23 cellular contexts compared by ENCODE assay signal in genomic region chr1:227902641-227902990, GRCh38. TPM values are rescaled to one million over a fixed set of nuclear protein-coding genes. Genes with fewer than 3 reads are reported as not detected.
DNase-seq lines count a peak whose midpoint lies in the region; TF ChIP-seq lines count a peak whose summit lies in the region.
"Had no signal": no experiment of that assay in that cellular context is flagged by ENCODE, and none has a peak within 500 bp of the region (broad histone marks: within the 10 kb centered on the region; RNA-seq: fewer than 3 reads in every experiment).

No MANE protein-coding gene starts in this region.

- DNase-seq in CD14-positive monocyte (ENCODE audit: low spot score) = peak; percentile 38
- DNase-seq in left ventricle myocardium inferior = peak; percentile 8
- no peak for DNase-seq in trophoblast cell
- DNase-seq in NCI-H82 treated with DMSO at 0.1 percent for 48 hours (lab: John Stamatoyannopoulos, UW; ENCODE audit: unreplicated experiment) = no peak
- DNase-seq in medulla oblongata (ENCODE audit: extremely low spot score) = no peak
- no peak for DNase-seq in activated CD8-positive, alpha-beta memory T cell treated with anti-CD3 and anti-CD28 coated beads, Interleukin-2, amount 50 U/mL, for 48 hours
- DNase-seq in Ammon's horn (ENCODE audit: low spot score) = no peak
- DNase-seq: COR-L47, DMS79 treated with DMSO at 0.1 percent for 48 hours, GOT3, Kasumi-1, NCI-H1694, NCI-H2081, NCI-H2171, NCI-H345, NCI-H524, NCI-H774, Peyer's patch had no signal

- POLR2A ChIA-PET in HEK293 (lab: Yijun Ruan, JAX) = no interaction called here

- TF ChIP-seq CTCF in CD14-positive monocyte (IDR thresholded peaks at IDR 0.05) (no peak), HEK293 (tag by site-specific recombination; IDR thresholded peaks at IDR 0.05) (no peak), left ventricle myocardium inferior (IDR thresholded peaks at IDR 0.05; ENCODE audit: borderline replicate concordance) (no peak)

- peaks cover 23% of the 10 kb centered on the region for H3K79me1 ChIP-seq in trophoblast cell (ENCODE audit: low read length)

- H3K9me3 Mint-ChIP-seq in CD14-positive monocyte = peaks cover 0 to 2% (median 0%) of the 10 kb centered on the region in 7 donors
- H3K9me3 Mint-ChIP-seq: CD4-positive, alpha-beta T cell had no signal

- CTCF ChIA-PET in HEK293 (lab: Yijun Ruan, JAX) = no interaction called here

- peak overlapping the region; percentile 79 for H3K14ac ChIP-seq in trophoblast cell (ENCODE audit: low read length)

- peak overlapping the region; percentile 66 for H2BK5ac ChIP-seq in trophoblast cell (ENCODE audit: low read depth, low read length, poor library complexity)

- H2AFZ ChIP-seq in trophoblast cell (ENCODE audit: insufficient read depth, low read length, poor library complexity) = peak overlapping the region; percentile 32

- H3K4me1 ChIP-seq in HEK293 (ENCODE audit: control insufficient read depth, insufficient read depth, low read length) = no peaks in the 10 kb centered on the region
- H3K4me1 ChIP-seq in left ventricle myocardium inferior = no peaks in the 10 kb centered on the region
- H3K4me1 ChIP-seq in trophoblast cell (ENCODE audit: control insufficient read depth in 1 of 2, insufficient read depth in 2 of 2, low read length in 2 of 2) = peaks cover 16% of the 10 kb centered on the region in 2 experiments
- H3K4me1 ChIP-seq: A549, Peyer's patch had no signal

- peak overlapping the region; percentile 43 for H3K18ac ChIP-seq in trophoblast cell (ENCODE audit: low read length)

- peaks cover 1 to 3% (median 1%) of the 10 kb centered on the region in 3 donors for H3K27me3 Mint-ChIP-seq in CD14-positive monocyte (ENCODE audit: low read depth in 3 of 3)
- H3K27me3 Mint-ChIP-seq: CD4-positive, alpha-beta T cell had no signal

- H4K8ac ChIP-seq in trophoblast cell (ENCODE audit: low read depth, low read length) = peak overlapping the region; percentile 69

- H3K4ac ChIP-seq in trophoblast cell (ENCODE audit: low read depth, low read length) = peak overlapping the region; percentile 41

- peaks cover 3% of the 10 kb centered on the region for H3K79me2 ChIP-seq in trophoblast cell (ENCODE audit: control insufficient read depth, insufficient read depth, low read length, poor library complexity)

- no peak overlapping the region for H3K4me3 ChIP-seq in HEK293 (ENCODE audit: low read depth, low read length)
- H3K4me3 ChIP-seq in left ventricle myocardium inferior = no peak overlapping the region
- no peak overlapping the region for H3K4me3 ChIP-seq in trophoblast cell (ENCODE audit: low read depth, low read length)
- H3K4me3 ChIP-seq: A549, Peyer's patch had no signal

- H3K36me3 Mint-ChIP-seq in CD14-positive monocyte = no peaks in the 10 kb centered on the region

- no peaks in the 10 kb centered on the region for H3K4me1 Mint-ChIP-seq in CD14-positive monocyte

- H4K91ac ChIP-seq in trophoblast cell (ENCODE audit: low read depth, low read length) = peak overlapping the region; percentile 92

- H3K27me3 ChIP-seq in left ventricle myocardium inferior (ENCODE audit: low read depth) = peaks cover 4% of the 10 kb centered on the region
- no peaks in the 10 kb centered on the region for H3K27me3 ChIP-seq in trophoblast cell (ENCODE audit: insufficient read depth, low read length)
- H3K27me3 ChIP-seq: Peyer's patch had no signal

- no peak overlapping the region for H3K27ac ChIP-seq in HEK293 (ENCODE audit: extremely low read depth, low read depth, low read length)
- no peak overlapping the region for H3K27ac ChIP-seq in left ventricle myocardium inferior (replicated peaks)
- peak overlapping the region; percentile 71 for H3K27ac ChIP-seq in trophoblast cell (ENCODE audit: low read depth, low read length)
- H3K27ac ChIP-seq: Peyer's patch had no signal

- H3K9me3 ChIP-seq in HEK293 (ENCODE audit: control insufficient read depth, insufficient read depth, low read depth, low read length) = no peaks in the 10 kb centered on the region
- H3K9me3 ChIP-seq in left ventricle myocardium inferior (replicated peaks) = no peaks in the 10 kb centered on the region
- peaks cover 1% of the 10 kb centered on the region for H3K9me3 ChIP-seq in trophoblast cell (ENCODE audit: insufficient read depth, low read depth, low read length)
- H3K9me3 ChIP-seq: A549, Peyer's patch had no signal

- peak overlapping the region; percentile 28 for H4K12ac ChIP-seq in trophoblast cell (ENCODE audit: low read depth, low read length)

- no peaks in the 10 kb centered on the region for H3K36me3 ChIP-seq in HEK293 (ENCODE audit: control insufficient read depth in 2 of 2, insufficient read depth in 1 of 2, low read length in 2 of 2)
- H3K36me3 ChIP-seq in left ventricle myocardium inferior = no peaks in the 10 kb centered on the region
- no peaks in the 10 kb centered on the region for H3K36me3 ChIP-seq in trophoblast cell (ENCODE audit: control insufficient read depth in 1 of 2, insufficient read depth in 2 of 2, low read length in 2 of 2)
- H3K36me3 ChIP-seq: Peyer's patch had no signal

- H3K27ac Mint-ChIP-seq in CD14-positive monocyte = peak overlapping the region in 1 of 7 donors; percentile 20
- H3K27ac Mint-ChIP-seq: CD4-positive, alpha-beta T cell had no signal

- no peak overlapping the region for H3K4me3 Mint-ChIP-seq in CD14-positive monocyte
- H3K4me3 Mint-ChIP-seq: CD4-positive, alpha-beta T cell had no signal

- peak overlapping the region; percentile 84 for H2BK12ac ChIP-seq in trophoblast cell (ENCODE audit: low read length)

- no peak overlapping the region for H3K9ac ChIP-seq in trophoblast cell (ENCODE audit: low read length)

- H3K4me2 ChIP-seq in trophoblast cell (ENCODE audit: low read length) = no peak overlapping the region
- H3K4me2 ChIP-seq: A549 had no signal

- WGBS in trophoblast cell (ENCODE audit: extremely low coverage, insufficient coverage, insufficient read length) = no CpG with 5 or more reads among the region's 9 CpGs

- intact Hi-C loops in CD14-positive monocyte (cut with micrococcal nuclease) (no loop called here), left ventricle myocardium inferior (cut with micrococcal nuclease) (no loop called here)

- H3K23ac ChIP-seq in trophoblast cell (ENCODE audit: low read length) = no peak overlapping the region

- peak overlapping the region; percentile 90 for H2BK120ac ChIP-seq in trophoblast cell (ENCODE audit: insufficient read depth, low read length, poor library complexity)

- H2AK5ac ChIP-seq in trophoblast cell (ENCODE audit: low read length) = peak overlapping the region; percentile 70

TF ChIP-seq in HEK293, 187 proteins besides CTCF, POLR2A, EP300 and RAD21:
- TF ChIP-seq ZNF596 (tag by site-specific recombination; IDR thresholded peaks at IDR 0.05) = no peak
- TF ChIP-seq ZNF341 (tag by site-specific recombination; IDR thresholded peaks at IDR 0.05; ENCODE audit: low read depth) = peak; percentile 28; the same call in 1 of the 2 replicates

RNA-seq across cellular contexts. Expression of gene WNT9A, which starts 45.1 kb away (rescaled TPM):
- polyA plus RNA-seq in CD14-positive monocyte = not detected
- total RNA-seq in left ventricle myocardium inferior = 4.8 TPM
- polyA plus RNA-seq in trophoblast cell (2013) = 5.1 and 5.7 TPM in 2 replicates
- total RNA-seq: CD4-positive, alpha-beta T cell; OCI-LY7; SK-MEL-5 had no signal

Comparison
In these comparisons a context has a peak if more than half of its experiments do, and no peak if none do; other contexts are left out.
1. DNase-seq: peak in CD14-positive monocyte (single experiment) and left ventricle myocardium inferior (single experiment); none in trophoblast cell (0 of 2), NCI-H82 treated with DMSO at 0.1 percent for 48 hours (single experiment), medulla oblongata (single experiment), activated CD8-positive, alpha-beta memory T cell treated with anti-CD3 and anti-CD28 coated beads, Interleukin-2, amount 50 U/mL, for 48 hours (single experiment) and Ammon's horn (single experiment).